ENCODE assay signal across 37 cellular contexts in genomic region chr10:93103953-93104352, GRCh38. TPM values are rescaled to one million over a fixed set of nuclear protein-coding genes. Genes with fewer than 3 reads are reported as not detected.
"Had no signal": no experiment of that assay in that cellular context is flagged by ENCODE, and none has a peak within 500 bp of the region (broad histone marks: within the 10 kb centered on the region; RNA-seq: fewer than 3 reads in every experiment).

No MANE protein-coding gene starts in this region.

- FAIRE-seq: astrocyte, TTC549 had no signal

- H3K27ac ChIP-seq: adrenal gland, body of pancreas, brain microvascular endothelial cell, breast epithelium, colonic mucosa, VCaP had no signal

- DNase-seq: activated B cell treated with CpG ODN at 0.5 μM for 24 hours; activated CD4-positive, alpha-beta memory T cell treated with anti-CD3 and anti-CD28 coated beads for 36 hours; activated CD4-positive, alpha-beta T cell treated with anti-CD3 and anti-CD28 coated beads for 4 hours; activated CD4-positive, alpha-beta T cell treated with anti-CD3 and anti-CD28 coated beads, Interleukin-2, amount 10 ng/mL, durations not matched to agents 24 days and 14 days; activated CD4-positive, alpha-beta T cell treated with anti-CD3 and anti-CD28 coated beads, Interleukin-2, amount 50 U/mL, for 1 hour; activated CD4-positive, alpha-beta T cell treated with anti-CD3 and anti-CD28 coated beads, Interleukin-2, amount 50 U/mL, for 4 hours; activated CD4-positive, CD25-positive, alpha-beta regulatory T cell treated with anti-CD3 and anti-CD28 coated beads, Interleukin-2, amount 50 U/mL, for 72 hours; activated CD8-positive, alpha-beta memory T cell treated with anti-CD3 and anti-CD28 coated beads, Interleukin-2, amount 50 U/mL, for 4 hours; activated CD8-positive, alpha-beta T cell treated with anti-CD3 and anti-CD28 coated beads for 36 hours; activated effector memory CD4-positive, alpha-beta T cell treated with anti-CD3 and anti-CD28 coated beads, Interleukin-2, amount 50 U/mL, for 16 hours; activated gamma-delta T cell treated with Interleukin-2 at 50 U/mL for 16 hours; activated naive CD4-positive, alpha-beta T cell; activated naive CD4-positive, alpha-beta T cell treated with anti-CD3 and anti-CD28 coated beads for 36 hours; activated naive CD4-positive, alpha-beta T cell treated with anti-CD3 and anti-CD28 coated beads, Interleukin-2, amount 50 U/mL, for 16 hours; activated naive CD8-positive, alpha-beta T cell treated with anti-CD3 and anti-CD28 coated beads for 36 hours; activated T-cell treated with anti-CD3 and anti-CD28 coated beads for 4 hours; activated T-cell treated with anti-CD3 and anti-CD28 coated beads, Interleukin-2, amount 50 U/mL, for 1 hour; activated T-cell treated with anti-CD3 and anti-CD28 coated beads, Interleukin-2, amount 50 U/mL, for 4 hours; activated T-cell treated with anti-CD3 and anti-CD28 coated beads, Interleukin-2, amount 50 U/mL, for 72 hours; adrenal gland; amniotic stem cell; aorta; body of pancreas; brain microvascular endothelial cell; cerebellar nuclear complex; colonic mucosa; T-helper 2 cell; T-helper 9 cell had no signal

- H3K27me3 ChIP-seq: adrenal gland, body of pancreas, brain microvascular endothelial cell, breast epithelium, colonic mucosa had no signal

- H3K9me3 ChIP-seq: body of pancreas, breast epithelium, colonic mucosa had no signal

- ATAC-seq: activated CD8-positive, alpha-beta T cell treated with anti-CD3 and anti-CD28 coated beads for 36 hours; activated naive CD4-positive, alpha-beta T cell treated with anti-CD3 and anti-CD28 coated beads, Interleukin-2, amount 50 U/mL, for 72 hours; activated T-cell treated with anti-CD3 and anti-CD28 coated beads, Interleukin-2, amount 50 U/mL, for 4 hours; activated T-cell treated with anti-CD3 and anti-CD28 coated beads, Interleukin-2, amount 50 U/mL, for 72 hours; activated T-helper 17 cell treated with anti-CD3 and anti-CD28 coated beads, Interleukin-2, amount 50 U/mL, for 72 hours; body of pancreas had no signal

- H3K4me1 ChIP-seq: adrenal gland, body of pancreas, breast epithelium, colonic mucosa had no signal

- H3K4me3 ChIP-seq: adrenal gland, body of pancreas, breast epithelium, colonic mucosa had no signal

- H3K36me3 ChIP-seq: adrenal gland, brain microvascular endothelial cell, breast epithelium, colonic mucosa had no signal

RNA-seq across cellular contexts. Expression of gene CYP26A1, which starts 30.3 kb away (rescaled TPM):
- total RNA-seq: activated CD4-positive, alpha-beta memory T cell treated with anti-CD3 and anti-CD28 coated beads for 36 hours; activated CD4-positive, alpha-beta T cell treated with anti-CD3 and anti-CD28 coated beads, Interleukin-2, amount 10 ng/mL, durations not matched to agents 24 days and 14 days; activated CD8-positive, alpha-beta memory T cell treated with anti-CD3 and anti-CD28 coated beads for 36 hours; activated CD8-positive, alpha-beta T cell treated with anti-CD3 and anti-CD28 coated beads for 36 hours; activated naive CD4-positive, alpha-beta T cell treated with anti-CD3 and anti-CD28 coated beads for 36 hours; activated naive CD8-positive, alpha-beta T cell treated with anti-CD3 and anti-CD28 coated beads for 36 hours; activated T-cell treated with anti-CD3 and anti-CD28 coated beads, Interleukin-2, amount 50 U/mL, for 4 hours; activated T-cell treated with anti-CD3 and anti-CD28 coated beads, Interleukin-2, amount 50 U/mL, for 72 hours; activated T-helper 1 cell treated with anti-CD3 and anti-CD28 coated beads, Interleukin-12 subunit alpha, Interleukin-12 subunit beta, Interleukin-2, Interleukin-4 antibody, amounts not matched to agents 30 ng/mL and 10 ng/mL and 1 ng/mL, durations not matched to agents 14 hours and 24 hours and 36 hours; aorta; cardiac septum; colonic mucosa had no signal
- polyA plus RNA-seq: aorta had no signal

RNA-seq across cellular contexts. Expression of gene CYP26C1, which starts 43.4 kb away (rescaled TPM):
- total RNA-seq: activated CD4-positive, alpha-beta memory T cell treated with anti-CD3 and anti-CD28 coated beads for 36 hours; activated CD8-positive, alpha-beta T cell treated with anti-CD3 and anti-CD28 coated beads for 36 hours; activated naive CD4-positive, alpha-beta T cell treated with anti-CD3 and anti-CD28 coated beads for 36 hours; activated naive CD8-positive, alpha-beta T cell treated with anti-CD3 and anti-CD28 coated beads for 36 hours; activated T-helper 1 cell treated with anti-CD3 and anti-CD28 coated beads, Interleukin-12 subunit alpha, Interleukin-12 subunit beta, Interleukin-2, Interleukin-4 antibody, amounts not matched to agents 30 ng/mL and 10 ng/mL and 1 ng/mL, durations not matched to agents 14 hours and 24 hours and 36 hours; activated T-helper 17 cell treated with anti-CD3 and anti-CD28 coated beads, Interleukin-2, amount 50 U/mL, for 72 hours; astrocyte; cardiac septum; colonic mucosa had no signal
- polyA plus RNA-seq: aorta had no signal
